Comparison of ENCODE assay signal across 11 cellular contexts in the genomic region with DNA sequence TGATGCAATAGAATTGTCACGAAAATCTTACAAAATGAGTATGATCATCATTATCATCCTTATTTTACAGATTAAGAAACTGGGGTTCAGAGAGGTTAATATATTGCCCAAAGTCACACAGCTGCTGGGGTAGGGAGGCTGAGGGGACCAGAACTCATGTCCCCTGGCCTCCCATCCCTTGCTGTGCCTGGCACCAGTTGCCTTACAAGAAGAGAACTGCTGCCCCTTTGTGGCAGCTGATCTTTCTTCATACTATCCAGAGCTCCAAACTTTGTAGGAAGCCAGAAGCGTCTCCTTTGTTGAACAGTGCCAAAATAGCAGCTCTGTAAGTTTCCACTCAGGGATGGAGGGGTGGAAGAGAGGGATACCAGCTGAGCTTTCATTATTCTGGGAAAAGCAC.
DNase-seq lines count a peak whose midpoint lies in the region; ATAC-seq and TF ChIP-seq lines count a peak whose summit lies in the region.
"Had no signal": no experiment of that assay in that cellular context is flagged by ENCODE, and none has a peak within 500 bp of the region (broad histone marks: within the 10 kb centered on the region; RNA-seq: fewer than 3 reads in every experiment).

No MANE protein-coding gene starts in this region.

- no peaks in the 10 kb centered on the region for H3K27me3 ChIP-seq in BJ (ENCODE audit: control insufficient read depth, insufficient read depth, low read length)
- H3K27me3 ChIP-seq in vagina, result no peaks in the 10 kb centered on the region
- H3K27me3 ChIP-seq: ovary, thyroid gland had no signal

- no peaks in the 10 kb centered on the region for H3K36me3 Mint-ChIP-seq in glutamatergic neuron (ENCODE audit: unreplicated experiment)

- H3K9me3 Mint-ChIP-seq in glutamatergic neuron (ENCODE audit: unreplicated experiment), result no peaks in the 10 kb centered on the region

- CTCF ChIA-PET in BJ (lab: Yijun Ruan, JAX), result interaction anchor here (0.6 to 1.8 kb wide), 3 partner anchors 85 to 466 kb away, joined by 3 to 7 read pairs (median 4); no protein-coding TSS in a partner anchor

- H3K36me3 ChIP-seq in BJ (ENCODE audit: control insufficient read depth, insufficient read depth, low read length), result no peaks in the 10 kb centered on the region
- no peaks in the 10 kb centered on the region for H3K36me3 ChIP-seq in vagina
- H3K36me3 ChIP-seq: ovary, thyroid gland had no signal

- TF ChIP-seq POLR2A in vagina (IDR thresholded peaks at IDR 0.05), result no peak

- peaks cover 2% of the 10 kb centered on the region for H3K4me1 Mint-ChIP-seq in glutamatergic neuron (ENCODE audit: low read depth, unreplicated experiment)

- intact Hi-C loops in vagina (cut with DNase I), result no loop called here

- no peak overlapping the region for H3K27ac Mint-ChIP-seq in glutamatergic neuron (ENCODE audit: unreplicated experiment)

- DNase-seq in BJ (ENCODE audit: low read depth) (no peak), HuH-7 (ENCODE audit: low spot score) (peak; percentile 18), inferior parietal cortex (ENCODE audit: extremely low spot score) (peak; percentile 69), DMS153 treated with DMSO at 0.1 percent for 48 hours (lab: John Stamatoyannopoulos, UW; ENCODE audit: unreplicated experiment) (no peak), LoVo (ENCODE audit: low spot score) (no peak), vagina (ENCODE audit: extremely low spot score in 2 of 2) (no peak), glutamatergic neuron (no peak)
- DNase-seq: activated CD8-positive, alpha-beta memory T cell treated with anti-CD3 and anti-CD28 coated beads for 24 hours; ovary; thyroid gland had no signal

- H3K9me3 ChIP-seq in vagina, result no peaks in the 10 kb centered on the region
- H3K9me3 ChIP-seq: ovary, thyroid gland had no signal

- H3K4me1 ChIP-seq in vagina, result no peaks in the 10 kb centered on the region
- H3K4me1 ChIP-seq: thyroid gland had no signal

- H3K4me3 ChIP-seq in BJ (ENCODE audit: low read depth, low read length) (no peak overlapping the region), vagina (no peak overlapping the region)
- H3K4me3 ChIP-seq: ovary, thyroid gland had no signal

- TF ChIP-seq CTCF in BJ (IDR thresholded peaks at IDR 0.05; ENCODE audit: insufficient read depth, low read depth, low read length) (0 out of 2 replicates have a peak, but pooled peaks have one; percentile 2), vagina (IDR thresholded peaks at IDR 0.05) (no peak), glutamatergic neuron (IDR thresholded peaks at IDR 0.05; ENCODE audit: partially characterized antibody, unreplicated experiment) (no peak)

- H3K27me3 Mint-ChIP-seq in glutamatergic neuron (ENCODE audit: unreplicated experiment), result no peaks in the 10 kb centered on the region

- peak; percentile 44; the same call in 1 of the 3 replicates for ATAC-seq in SK-N-SH treated with all-trans-retinoic acid at 6 μM for 48 hours

- H3K4me3 Mint-ChIP-seq in glutamatergic neuron (ENCODE audit: unreplicated experiment), result no peak overlapping the region

- POLR2A ChIA-PET in BJ (lab: Charles Lee), result no interaction called here

- H3K27ac ChIP-seq in vagina, result no peak overlapping the region
- H3K27ac ChIP-seq: ovary, thyroid gland had no signal

TF ChIP-seq in SK-N-SH treated with all-trans-retinoic acid at 6 μM for 48 hours, 23 proteins besides CTCF, POLR2A, EP300 and RAD21:
- no peak for TF ChIP-seq ZNF70 (CRISPR knock-in tag; IDR thresholded peaks at IDR 0.05)
- no peak for TF ChIP-seq ZNF565 (CRISPR knock-in tag; conservative IDR thresholded peaks at IDR 0.05; ENCODE audit: low read depth)
- no peak for TF ChIP-seq OSR1 (CRISPR knock-in tag; IDR thresholded peaks at IDR 0.05)
- no peak for TF ChIP-seq ARNTL (CRISPR knock-in tag; IDR thresholded peaks at IDR 0.05; ENCODE audit: borderline replicate concordance, low read depth)
- no peak for TF ChIP-seq TOX (CRISPR knock-in tag; IDR thresholded peaks at IDR 0.05; ENCODE audit: borderline replicate concordance)
- no peak for TF ChIP-seq SNAI2 (CRISPR knock-in tag; IDR thresholded peaks at IDR 0.05)
- no peak for TF ChIP-seq RARB (CRISPR knock-in tag; IDR thresholded peaks at IDR 0.05)
- TF ChIP-seq CSDC2 (CRISPR knock-in tag; IDR thresholded peaks at IDR 0.05), result no peak
- TF ChIP-seq PPARA (CRISPR knock-in tag; IDR thresholded peaks at IDR 0.05; ENCODE audit: borderline replicate concordance), result no peak

Comparison
In these comparisons a context has a peak if more than half of its experiments do, and no peak if none do; other contexts are left out.
1. DNase-seq: peak in HuH-7 (single experiment) and inferior parietal cortex (single experiment); none in BJ (single experiment), DMS153 treated with DMSO at 0.1 percent for 48 hours (single experiment), LoVo (single experiment), vagina (0 of 2) and glutamatergic neuron (single experiment).